In the genomic region with DNA sequence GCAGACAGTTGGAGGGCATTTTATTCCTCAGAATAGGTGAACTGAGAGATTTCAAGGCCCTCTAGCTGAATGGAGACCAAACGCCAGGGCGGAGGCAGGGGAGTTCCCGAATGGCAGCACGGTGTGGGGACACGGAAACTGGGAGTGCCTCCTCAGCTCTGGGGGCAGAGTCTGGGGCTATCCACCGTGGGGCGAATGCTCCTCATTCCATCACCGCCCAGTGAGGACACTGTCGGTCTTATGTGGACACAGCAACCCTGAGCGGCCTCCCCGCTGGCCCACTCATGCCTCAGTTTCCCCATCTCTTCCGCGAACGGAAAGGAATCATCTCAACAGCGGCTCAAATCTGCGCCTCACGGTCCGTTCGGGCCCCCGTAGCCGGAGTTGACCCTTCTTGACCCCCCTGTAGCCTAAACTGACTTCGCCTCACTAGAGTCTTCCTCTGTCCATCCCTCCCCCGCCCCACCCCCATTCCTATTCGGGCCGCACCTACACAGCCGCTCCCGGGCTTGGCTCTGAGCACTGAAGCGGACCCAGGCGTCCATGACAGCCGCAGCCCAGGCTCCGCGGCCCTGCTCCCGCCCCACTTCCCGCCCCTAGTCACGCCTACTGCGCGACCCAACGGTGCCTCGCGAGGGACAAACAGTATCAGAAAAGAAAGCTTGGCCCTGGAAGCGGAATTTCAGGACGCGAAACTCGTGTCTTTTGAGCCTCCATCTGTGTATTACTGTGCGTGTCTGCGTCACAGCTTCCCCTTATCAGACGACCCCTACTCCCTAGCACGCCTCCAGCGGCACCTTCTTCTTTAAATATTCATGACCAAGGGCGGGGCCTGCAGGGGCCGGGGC, we compare ENCODE assay signal across 8 cellular contexts. TPM values are rescaled to one million over a fixed set of nuclear protein-coding genes. Genes with fewer than 3 reads are reported as not detected.
A peak's percentile ranks its signal among the peaks of the same experiment; 100 is the strongest.
DNase-seq lines count a peak whose midpoint lies in the region; ATAC-seq and TF ChIP-seq lines count a peak whose summit lies in the region.

A gene with protein sequence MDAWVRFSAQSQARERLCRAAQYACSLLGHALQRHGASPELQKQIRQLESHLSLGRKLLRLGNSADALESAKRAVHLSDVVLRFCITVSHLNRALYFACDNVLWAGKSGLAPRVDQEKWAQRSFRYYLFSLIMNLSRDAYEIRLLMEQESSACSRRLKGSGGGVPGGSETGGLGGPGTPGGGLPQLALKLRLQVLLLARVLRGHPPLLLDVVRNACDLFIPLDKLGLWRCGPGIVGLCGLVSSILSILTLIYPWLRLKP (minus strand): TSS at position 574 of the 848 bp plus-strand sequence. CDS start 29 bp downstream, at position 545.

- ATAC-seq in HG02642 (IDR thresholded peaks at IDR 0.05; ENCODE audit: poor library complexity, unreplicated experiment) (peak; percentile 92), thoracic aorta (ENCODE audit: insufficient number of reproducible peaks, low FRiP score, low read depth) (peak; percentile 81)

- no peak for TF ChIP-seq CTCF in osteocyte (IDR thresholded peaks at IDR 0.05)
- TF ChIP-seq CTCF in thoracic aorta (IDR thresholded peaks at IDR 0.05) = no peak

- H3K4me1 Mint-ChIP-seq in activated naive CD4-positive, alpha-beta T cell treated with anti-CD3 and anti-CD28 coated beads, Interleukin-2, amount 50 U/mL, for 24 hours = peaks cover 57% of the 10 kb centered on the region
- H3K4me1 Mint-ChIP-seq in osteocyte (ENCODE audit: unreplicated experiment) = peaks cover 30% of the 10 kb centered on the region

- peaks cover 20% of the 10 kb centered on the region for H3K36me3 Mint-ChIP-seq in activated naive CD4-positive, alpha-beta T cell treated with anti-CD3 and anti-CD28 coated beads, Interleukin-2, amount 50 U/mL, for 24 hours
- H3K36me3 Mint-ChIP-seq in osteocyte (ENCODE audit: unreplicated experiment) = peaks cover 23% of the 10 kb centered on the region

- H3K4me3 ChIP-seq in GM08714 (ENCODE audit: low read length) = peak within 1 kb of the TSS; percentile 85
- peak within 1 kb of the TSS; percentile 86 for H3K4me3 ChIP-seq in thoracic aorta

- DNase-seq in NCI-H1105 (lab: John Stamatoyannopoulos, UW) (peak; percentile 79), SKM-1 (lab: John Stamatoyannopoulos, UW; ENCODE audit: unreplicated experiment) (peak; percentile 91), glomerular visceral epithelial cell (ENCODE audit: extremely low spot score) (peak; percentile 83), osteocyte (ENCODE audit: extremely low spot score, unreplicated experiment) (peak; percentile 92), thoracic aorta (ENCODE audit: low spot score) (peak; percentile 65)

- no peaks in the 10 kb centered on the region for H3K9me3 ChIP-seq in thoracic aorta

- peaks cover 11% of the 10 kb centered on the region for H3K36me3 ChIP-seq in thoracic aorta

- no peaks in the 10 kb centered on the region for H3K27me3 Mint-ChIP-seq in activated naive CD4-positive, alpha-beta T cell treated with anti-CD3 and anti-CD28 coated beads, Interleukin-2, amount 50 U/mL, for 24 hours
- H3K27me3 Mint-ChIP-seq in osteocyte (ENCODE audit: unreplicated experiment) = no peaks in the 10 kb centered on the region

- H3K27ac Mint-ChIP-seq in activated naive CD4-positive, alpha-beta T cell treated with anti-CD3 and anti-CD28 coated beads, Interleukin-2, amount 50 U/mL, for 24 hours = peak within 1 kb of the TSS; percentile 96
- peak within 1 kb of the TSS; percentile 98 for H3K27ac Mint-ChIP-seq in osteocyte (ENCODE audit: unreplicated experiment)

- H3K4me1 ChIP-seq in thoracic aorta (ENCODE audit: control insufficient read depth in 1 of 2, low read depth in 2 of 2) = peaks cover 18 to 29% of the 10 kb centered on the region in 2 donors

- H3K4me3 Mint-ChIP-seq in activated naive CD4-positive, alpha-beta T cell treated with anti-CD3 and anti-CD28 coated beads, Interleukin-2, amount 50 U/mL, for 24 hours = peak within 1 kb of the TSS; percentile 97
- H3K4me3 Mint-ChIP-seq in osteocyte (ENCODE audit: unreplicated experiment) = peak within 1 kb of the TSS; percentile 90

- peak within 1 kb of the TSS; percentile 82 to 83 for H3K27ac ChIP-seq in thoracic aorta

- no peaks in the 10 kb centered on the region for H3K27me3 ChIP-seq in thoracic aorta (replicated peaks; ENCODE audit: insufficient read depth)

- no peaks in the 10 kb centered on the region for H3K9me3 Mint-ChIP-seq in activated naive CD4-positive, alpha-beta T cell treated with anti-CD3 and anti-CD28 coated beads, Interleukin-2, amount 50 U/mL, for 24 hours
- no peaks in the 10 kb centered on the region for H3K9me3 Mint-ChIP-seq in osteocyte (ENCODE audit: unreplicated experiment)

RNA-seq across cellular contexts. Expression of the gene that starts here (rescaled TPM):
- total RNA-seq in osteocyte (29.8 and 36.5 TPM in 2 replicates), thoracic aorta (10 to 100 TPM; 21.7 to 25.3 TPM)

Comparison
In these comparisons a context has a peak if more than half of its experiments do, and no peak if none do; other contexts are left out.
1. Peak in every context shown above with its lines: DNase-seq, ATAC-seq, H3K4me3 ChIP-seq and H3K27ac ChIP-seq.